In genomic region chr14:98408713-98409112, GRCh38 we compare ENCODE assay signal across 26 cellular contexts.
A peak's percentile ranks its signal among the peaks of the same experiment; 100 is the strongest.
DNase-seq lines count a peak whose midpoint lies in the region; ATAC-seq, FAIRE-seq and TF ChIP-seq lines count a peak whose summit lies in the region.
"Had no signal": no experiment of that assay in that cellular context is flagged by ENCODE, and none has a peak within 500 bp of the region (broad histone marks: within the 10 kb centered on the region; RNA-seq: fewer than 3 reads in every experiment).

No MANE protein-coding gene starts in this region.

- peak overlapping the region; percentile 44 for H3K4me2 ChIP-seq in DND-41 (ENCODE audit: insufficient read depth, low read length)

- peaks cover 10% of the 10 kb centered on the region for H3K4me1 Mint-ChIP-seq in activated CD4-positive, alpha-beta T cell treated with anti-CD3 and anti-CD28 coated beads, Interleukin-2, amount 10 ng/mL, durations not matched to agents 7 days and 5 days
- H3K4me1 Mint-ChIP-seq in T-helper 17 cell = peaks cover 24% of the 10 kb centered on the region
- no peaks in the 10 kb centered on the region for H3K4me1 Mint-ChIP-seq in central memory CD8-positive, alpha-beta T cell
- H3K4me1 Mint-ChIP-seq: memory B cell had no signal

- no peaks in the 10 kb centered on the region for H3K36me3 ChIP-seq in DND-41 (ENCODE audit: insufficient read depth, low read length)
- H3K36me3 ChIP-seq: tibial artery had no signal

- no peaks in the 10 kb centered on the region for H3K36me3 Mint-ChIP-seq in activated CD4-positive, alpha-beta T cell treated with anti-CD3 and anti-CD28 coated beads, Interleukin-2, amount 10 ng/mL, durations not matched to agents 7 days and 5 days (ENCODE audit: low read depth)
- H3K36me3 Mint-ChIP-seq in T-helper 17 cell (ENCODE audit: low read depth) = no peaks in the 10 kb centered on the region
- peaks cover 1% of the 10 kb centered on the region for H3K36me3 Mint-ChIP-seq in central memory CD8-positive, alpha-beta T cell (ENCODE audit: insufficient read depth)
- H3K36me3 Mint-ChIP-seq: CD4-positive, alpha-beta memory T cell; memory B cell had no signal

- DNase-seq in activated CD4-positive, alpha-beta T cell treated with anti-CD3 and anti-CD28 coated beads, Interleukin-2, amount 10 ng/mL, durations not matched to agents 7 days and 5 days = peak; percentile 11
- DNase-seq in activated CD4-positive, alpha-beta T cell treated with anti-CD3 and anti-CD28 coated beads for 1 hour = no peak
- DNase-seq in DND-41 (peak; percentile 66), T-helper 17 cell (no peak), NCI-H345 treated with DMSO at 0.1 percent for 48 hours (lab: John Stamatoyannopoulos, UW; ENCODE audit: unreplicated experiment) (no peak), NCI-H510A treated with DMSO at 0.1 percent for 48 hours (lab: John Stamatoyannopoulos, UW) (no peak), urothelium cell line (ENCODE audit: low spot score) (no peak)
- DNase-seq in central memory CD8-positive, alpha-beta T cell (ENCODE audit: low spot score in 2 of 2) = no peak
- DNase-seq: CD4-positive, alpha-beta memory T cell; cortex of kidney; effector memory CD4-positive, alpha-beta T cell; erythroblast; glutamatergic neuron; GOT3; IMR-90; NCI-H1436 treated with DMSO at 0.1 percent for 48 hours; NCI-H2107; SHP77 treated with DMSO at 0.1 percent for 48 hours; T-helper 9 cell; tibial artery had no signal

- H3K9me3 Mint-ChIP-seq in activated CD4-positive, alpha-beta T cell treated with anti-CD3 and anti-CD28 coated beads, Interleukin-2, amount 10 ng/mL, durations not matched to agents 7 days and 5 days = peaks cover 2% of the 10 kb centered on the region
- no peaks in the 10 kb centered on the region for H3K9me3 Mint-ChIP-seq in central memory CD8-positive, alpha-beta T cell
- H3K9me3 Mint-ChIP-seq: nephron had no signal

- peaks cover 2% of the 10 kb centered on the region for H3K27me3 Mint-ChIP-seq in activated CD4-positive, alpha-beta T cell treated with anti-CD3 and anti-CD28 coated beads, Interleukin-2, amount 10 ng/mL, durations not matched to agents 7 days and 5 days
- H3K27me3 Mint-ChIP-seq in T-helper 17 cell = no peaks in the 10 kb centered on the region
- no peaks in the 10 kb centered on the region for H3K27me3 Mint-ChIP-seq in central memory CD8-positive, alpha-beta T cell
- H3K27me3 Mint-ChIP-seq: CD4-positive, alpha-beta memory T cell; memory B cell had no signal

- H3K9me3 ChIP-seq in DND-41 (ENCODE audit: insufficient read depth, low read length, severe bottlenecking) = no peaks in the 10 kb centered on the region
- H3K9me3 ChIP-seq in T-helper 17 cell (ENCODE audit: control insufficient read depth, low read length, poor library complexity, severe bottlenecking) = no peaks in the 10 kb centered on the region
- H3K9me3 ChIP-seq: tibial artery had no signal

- no peaks in the 10 kb centered on the region for H3K79me2 ChIP-seq in DND-41 (ENCODE audit: insufficient read depth, low read length)

- ATAC-seq in DND-41 (ENCODE audit: insufficient read depth, low read depth) (peak; percentile 98), T-helper 17 cell (no peak)
- no peak for ATAC-seq in central memory CD8-positive, alpha-beta T cell (replicated peaks; ENCODE audit: extremely low read depth, poor library complexity, severe bottlenecking)
- ATAC-seq: left lobe of liver had no signal

- FAIRE-seq in urothelium cell line (lab: Jason Lieb, UNC) = no peak
- FAIRE-seq: GM19239, RCC 7860 had no signal

- peak overlapping the region; percentile 62 for H2AFZ ChIP-seq in DND-41 (ENCODE audit: low read depth, low read length)

- no peak overlapping the region for H3K4me3 Mint-ChIP-seq in activated CD4-positive, alpha-beta T cell treated with anti-CD3 and anti-CD28 coated beads, Interleukin-2, amount 10 ng/mL, durations not matched to agents 7 days and 5 days
- H3K4me3 Mint-ChIP-seq in T-helper 17 cell = no peak overlapping the region
- no peak overlapping the region for H3K4me3 Mint-ChIP-seq in central memory CD8-positive, alpha-beta T cell
- H3K4me3 Mint-ChIP-seq: CD4-positive, alpha-beta memory T cell; memory B cell; nephron had no signal

- TF ChIP-seq CTCF in DND-41 (IDR thresholded peaks at IDR 0.05; ENCODE audit: borderline replicate concordance, extremely low read depth, low read length, poor library complexity, severe bottlenecking) = no peak

- H3K27ac ChIP-seq in DND-41 (ENCODE audit: low read length) = peak overlapping the region; percentile 68
- H3K27ac ChIP-seq: tibial artery, VCaP had no signal

- H3K27me3 ChIP-seq in DND-41 (ENCODE audit: insufficient read depth, low read length, poor library complexity) = no peaks in the 10 kb centered on the region
- H3K27me3 ChIP-seq: tibial artery had no signal

- H3K27ac Mint-ChIP-seq in activated CD4-positive, alpha-beta T cell treated with anti-CD3 and anti-CD28 coated beads, Interleukin-2, amount 10 ng/mL, durations not matched to agents 7 days and 5 days = no peak overlapping the region
- H3K27ac Mint-ChIP-seq in T-helper 17 cell = peak overlapping the region; percentile 34
- peak overlapping the region; percentile 19 for H3K27ac Mint-ChIP-seq in central memory CD8-positive, alpha-beta T cell (ENCODE audit: low read depth)
- H3K27ac Mint-ChIP-seq: memory B cell, nephron had no signal

- H4K20me1 ChIP-seq in DND-41 (ENCODE audit: insufficient read depth, low read length) = no peaks in the 10 kb centered on the region

- H3K9ac ChIP-seq in DND-41 (ENCODE audit: low read depth, low read length) = peak overlapping the region; percentile 40

- CTCF ChIA-PET in activated CD4-positive, alpha-beta T cell treated with anti-CD3 and anti-CD28 coated beads, Interleukin-2, amount 10 ng/mL, durations not matched to agents 7 days and 5 days (lab: Charles Lee) = no interaction called here

- H3K4me3 ChIP-seq in DND-41 (ENCODE audit: low read depth in 1 of 2, low read length in 2 of 2) = no peak overlapping the region
- H3K4me3 ChIP-seq: tibial artery had no signal

- POLR2A ChIA-PET in activated CD4-positive, alpha-beta T cell treated with anti-CD3 and anti-CD28 coated beads, Interleukin-2, amount 10 ng/mL, durations not matched to agents 7 days and 5 days (lab: Charles Lee) = no interaction called here

- H3K4me1 ChIP-seq in DND-41 (ENCODE audit: insufficient read depth, low read length) = peaks cover 32% of the 10 kb centered on the region
- H3K4me1 ChIP-seq: tibial artery had no signal

Comparison
In these comparisons a context has a peak if more than half of its experiments do, and no peak if none do; other contexts are left out.
1. DNase-seq: peak in activated CD4-positive, alpha-beta T cell treated with anti-CD3 and anti-CD28 coated beads, Interleukin-2, amount 10 ng/mL, durations not matched to agents 7 days and 5 days (single experiment) and DND-41 (single experiment); none in activated CD4-positive, alpha-beta T cell treated with anti-CD3 and anti-CD28 coated beads for 1 hour (single experiment), T-helper 17 cell (0 of 3), central memory CD8-positive, alpha-beta T cell (0 of 2), NCI-H345 treated with DMSO at 0.1 percent for 48 hours (single experiment), NCI-H510A treated with DMSO at 0.1 percent for 48 hours (single experiment) and urothelium cell line (single experiment).